Comparison of ENCODE assay signal across 9 cellular contexts in genomic region chr1:162040657-162041056, GRCh38. TPM values are rescaled to one million over a fixed set of nuclear protein-coding genes. Genes with fewer than 3 reads are reported as not detected.
DNase-seq lines count a peak whose midpoint lies in the region; ATAC-seq and TF ChIP-seq lines count a peak whose summit lies in the region.
"Had no signal": no experiment of that assay in that cellular context is flagged by ENCODE, and none has a peak within 500 bp of the region (broad histone marks: within the 10 kb centered on the region; RNA-seq: fewer than 3 reads in every experiment).

No MANE protein-coding gene starts in this region.

- no peak overlapping the region for H3K27ac ChIP-seq in aorta (ENCODE audit: low read depth in 1 of 2, low read length in 2 of 2)
- H3K27ac ChIP-seq: body of pancreas had no signal

- H3K9me3 ChIP-seq in aorta (ENCODE audit: control insufficient read depth, low read length): no peaks in the 10 kb centered on the region
- H3K9me3 ChIP-seq: body of pancreas had no signal

- no peak overlapping the region for H3K4me3 ChIP-seq in WI38 (ENCODE audit: low read depth, low read length)
- H3K4me3 ChIP-seq in aorta (ENCODE audit: low read length in 2 of 2): no peak overlapping the region
- H3K4me3 ChIP-seq: body of pancreas had no signal

- no peaks in the 10 kb centered on the region for H3K27me3 ChIP-seq in aorta (ENCODE audit: control insufficient read depth in 1 of 2, insufficient read depth in 2 of 2, low read length in 1 of 2)
- H3K27me3 ChIP-seq: body of pancreas had no signal

- intact Hi-C loops in left colon (cut with DNase I, micrococcal nuclease) (no loop called here), aorta (cut with DNase I) (no loop called here)

- H3K36me3 ChIP-seq in aorta (ENCODE audit: control insufficient read depth in 1 of 2, insufficient read depth in 2 of 2, low read length in 1 of 2): no peaks in the 10 kb centered on the region

- DNase-seq in DMS53 treated with DMSO at 0.1 percent for 48 hours (lab: John Stamatoyannopoulos, UW; ENCODE audit: unreplicated experiment) (peak; percentile 4), left lobe of liver (ENCODE audit: low spot score) (no peak), left colon (no peak), aorta (no peak)
- DNase-seq: body of pancreas had no signal

- peak; percentile 34 for ATAC-seq in left lobe of liver
- no peak for ATAC-seq in left colon
- ATAC-seq in HG02840 (IDR thresholded peaks at IDR 0.05; ENCODE audit: low FRiP score, unreplicated experiment): no peak
- ATAC-seq in HG03159 (IDR thresholded peaks at IDR 0.05; ENCODE audit: unreplicated experiment): no peak
- no peak for ATAC-seq in aorta (ENCODE audit: low FRiP score)
- ATAC-seq: body of pancreas had no signal

- H3K4me1 ChIP-seq in aorta (ENCODE audit: control insufficient read depth in 1 of 2, insufficient read depth in 2 of 2, low read length in 2 of 2): peaks cover 0 to 2% of the 10 kb centered on the region in 2 donors
- H3K4me1 ChIP-seq: body of pancreas had no signal

- TF ChIP-seq CTCF in LNCAP (IDR thresholded peaks at IDR 0.05): peak; percentile 52
- TF ChIP-seq CTCF in WI38 (IDR thresholded peaks at IDR 0.05; ENCODE audit: low read depth, low read length): peak; percentile 33; the same call in 1 of the 2 replicates

RNA-seq across cellular contexts. Expression of gene OLFML2B, which starts 17.0 kb away (rescaled TPM):
- total RNA-seq in left lobe of liver (0.48 TPM), left colon (1 to 10 TPM; 1.1 to 4.3 TPM), aorta (10 to 100 TPM; 31.9 to 82.6 TPM)
- polyA plus RNA-seq in aorta: 10 to 100 TPM in 1 of 2 donors, 1 to 10 TPM in 1; 8.0 to 39.0 TPM

RNA-seq across cellular contexts. Expression of gene NOS1AP, which starts 28.8 kb away (rescaled TPM):
- 17.4 TPM for total RNA-seq in left lobe of liver
- 10 to 100 TPM; 11.3 to 14.4 TPM for total RNA-seq in left colon
- total RNA-seq in aorta: 1 to 10 TPM; 3.5 to 4.8 TPM
- 1 to 10 TPM in 1 of 2 donors, under 1 TPM in 1; 0.97 to 2.6 TPM for polyA plus RNA-seq in aorta

Comparison
In these comparisons a context has a peak if more than half of its experiments do, and no peak if none do; other contexts are left out.
1. RNA of gene OLFML2B, which starts 17.0 kb away (total RNA-seq): 31.9 to 82.6 TPM in aorta; 1.1 to 4.3 TPM in left colon and 0.48 TPM in left lobe of liver (single experiment); every median in the first group is over 4 times any median in the second.